In the genomic region with DNA sequence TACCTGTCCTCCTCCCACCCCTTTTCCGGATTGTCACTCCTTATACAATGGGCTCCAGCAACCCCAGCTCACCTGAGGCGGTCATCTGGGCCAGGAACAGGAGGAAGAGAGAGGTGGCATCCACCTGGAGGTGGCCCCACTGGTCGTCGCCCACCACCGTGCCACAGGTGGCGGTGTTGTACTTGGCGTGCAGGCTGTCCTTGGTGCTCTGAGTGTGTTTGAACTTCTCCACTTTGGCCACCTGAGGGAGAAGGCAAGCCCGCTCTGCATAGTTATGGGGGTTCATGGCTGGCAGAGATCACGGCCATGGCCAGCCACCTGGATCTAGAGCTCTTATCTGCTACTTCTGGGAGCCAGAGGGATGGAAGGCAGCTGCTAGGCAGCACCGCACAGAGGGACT, we compare ENCODE assay signal across 26 cellular contexts. TPM values are rescaled to one million over a fixed set of nuclear protein-coding genes. Genes with fewer than 3 reads are reported as not detected.
DNase-seq lines count a peak whose midpoint lies in the region; ATAC-seq, FAIRE-seq and TF ChIP-seq lines count a peak whose summit lies in the region.
"Had no signal": no experiment of that assay in that cellular context is flagged by ENCODE, and none has a peak within 500 bp of the region (broad histone marks: within the 10 kb centered on the region; RNA-seq: fewer than 3 reads in every experiment).

No MANE protein-coding gene starts in this region.

- H3K14ac ChIP-seq in H9 (ENCODE audit: insufficient read depth, low read length) (no peak overlapping the region), neuronal stem cell (ENCODE audit: low read length) (no peak overlapping the region)

- H4K8ac ChIP-seq in H9 (replicated peaks; ENCODE audit: insufficient read length, low read depth, low read length) (no peak overlapping the region), neuronal stem cell (ENCODE audit: low read depth, low read length) (no peak overlapping the region)

- no peak overlapping the region for H3K4me3 Mint-ChIP-seq in H9
- no peak overlapping the region for H3K4me3 Mint-ChIP-seq in stimulated activated memory B cell treated with anti-CD40 and anti-IgM and Interleukin-4, amounts not matched to agents 10 μg/mL and 1 μg/mL and 100 μg/mL, for 72 hours
- H3K4me3 Mint-ChIP-seq: activated naive CD8-positive, alpha-beta T cell; natural killer cell treated with Interleukin-12 subunit alpha and Interleukin-12 subunit beta and Interleukin-15 and Interleukin-18, amount 100 ng/mL, for 72 hours had no signal

- H3K18ac ChIP-seq in H9 (ENCODE audit: insufficient read length, low read depth, low read length) = no peak overlapping the region
- H3K18ac ChIP-seq in neuronal stem cell (ENCODE audit: low read length) = no peak overlapping the region

- no peaks in the 10 kb centered on the region for H3K79me2 ChIP-seq in H9 (ENCODE audit: insufficient read depth, low read length)
- peaks cover 7% of the 10 kb centered on the region for H3K79me2 ChIP-seq in HepG2 (ENCODE audit: insufficient read depth, low read length)

- H3K23ac ChIP-seq in H9 (ENCODE audit: insufficient read length, low read depth, low read length) (no peak overlapping the region), neuronal stem cell (ENCODE audit: low read depth, low read length, poor library complexity) (no peak overlapping the region)

- H4K20me1 ChIP-seq in H9 (ENCODE audit: control insufficient read depth, insufficient read depth, insufficient read length) (no peaks in the 10 kb centered on the region), HepG2 (ENCODE audit: insufficient read depth, low read length) (0 out of 2 replicates have a peak, but pooled peaks cover 2% of the 10 kb centered on the region)

- no peak for TF ChIP-seq RAD21 in HepG2 (CRISPR knock-in tag; IDR thresholded peaks at IDR 0.05)

- H2BK20ac ChIP-seq in H9 (ENCODE audit: low read depth, low read length, poor library complexity, severe bottlenecking) = no peak overlapping the region

- peaks cover 1% of the 10 kb centered on the region; the same call in 1 of the 2 replicates for H3K27me3 Mint-ChIP-seq in H9 (ENCODE audit: low read depth)
- no peaks in the 10 kb centered on the region for H3K27me3 Mint-ChIP-seq in stimulated activated memory B cell treated with anti-CD40 and anti-IgM and Interleukin-4, amounts not matched to agents 10 μg/mL and 1 μg/mL and 100 μg/mL, for 72 hours
- H3K27me3 Mint-ChIP-seq: activated naive CD8-positive, alpha-beta T cell; natural killer cell treated with Interleukin-12 subunit alpha and Interleukin-12 subunit beta and Interleukin-15 and Interleukin-18, amount 100 ng/mL, for 72 hours had no signal

- peak; percentile 64 for ATAC-seq in HepG2
- ATAC-seq in stimulated activated memory B cell treated with anti-CD40 and anti-IgM and Interleukin-4, amounts not matched to agents 10 μg/mL and 1 μg/mL and 100 μg/mL, for 72 hours = no peak
- no peak for ATAC-seq in HG03442 (IDR thresholded peaks at IDR 0.05; ENCODE audit: unreplicated experiment)
- ATAC-seq: activated CD4-positive, CD25-positive, alpha-beta regulatory T cell treated with anti-CD3 and anti-CD28 coated beads, Interleukin-2, amount 50 U/mL, for 24 hours; natural killer cell treated with Interleukin-12 subunit alpha and Interleukin-12 subunit beta and Interleukin-15 and Interleukin-18, amount 100 ng/mL, for 72 hours; stimulated activated naive CD8-positive, alpha-beta T cell treated with anti-CD3 and anti-CD28 coated beads, Interleukin-15, Interleukin-2, amounts not matched to agents 100 U/mL and 50 U/mL, for 24 hours; upper lobe of right lung had no signal

- no TSS peak for BruUV-seq in HepG2 (replicated peaks; lab: Mats Ljungman, UMichigan)

- CTCF ChIA-PET in HepG2 (lab: Yijun Ruan, JAX; ENCODE audit: low intra/inter-chr PET ratio, low total read pairs) = no interaction called here

- H2BK12ac ChIP-seq in H9 (ENCODE audit: insufficient read length, low read depth, low read length) (no peak overlapping the region), neuronal stem cell (ENCODE audit: low read length) (no peak overlapping the region)

- H3K79me1 ChIP-seq in H9 (ENCODE audit: insufficient read depth, low read depth, low read length, poor library complexity, severe bottlenecking) = no peaks in the 10 kb centered on the region
- H3K79me1 ChIP-seq in neuronal stem cell (ENCODE audit: low read depth, low read length) = no peaks in the 10 kb centered on the region

- in situ Hi-C loops in HepG2 (cut with HindIII; ENCODE audit: extremely low pct_ligation_motif_present, low pct_unique_long_range_greater_than_20kb) = no loop called here

- H3K9me3 Mint-ChIP-seq in H9 = peaks cover 68 to 71% of the 10 kb centered on the region in 2 experiments
- H3K9me3 Mint-ChIP-seq in stimulated activated memory B cell treated with anti-CD40 and anti-IgM and Interleukin-4, amounts not matched to agents 10 μg/mL and 1 μg/mL and 100 μg/mL, for 72 hours = no peaks in the 10 kb centered on the region
- H3K9me3 Mint-ChIP-seq: natural killer cell treated with Interleukin-12 subunit alpha and Interleukin-12 subunit beta and Interleukin-15 and Interleukin-18, amount 100 ng/mL, for 72 hours had no signal

- no CpG with 5 or more reads among the region's 10 CpGs for WGBS in H9 (ENCODE audit: extremely low coverage, insufficient read length, low lambda C conversion rate)
- 95% methylated on average over 9 of the region's 10 CpGs for WGBS in HepG2 (ENCODE audit: low lambda C conversion rate)
- no CpG with 5 or more reads among the region's 10 CpGs for WGBS in neuronal stem cell (ENCODE audit: extremely low coverage in 2 of 2, insufficient read length in 2 of 2, insufficient replicate concordance in 1 of 2), 2 donors

- H2BK15ac ChIP-seq in H9 (ENCODE audit: low read depth, low read length) (no peak overlapping the region), neuronal stem cell (ENCODE audit: low read length) (no peak overlapping the region)

- no peak overlapping the region for H3K56ac ChIP-seq in H9 (ENCODE audit: insufficient read length, low read depth, low read length)

- no peak overlapping the region for H4K91ac ChIP-seq in H9 (ENCODE audit: insufficient read length, low read depth, low read length)
- no peak overlapping the region for H4K91ac ChIP-seq in neuronal stem cell (ENCODE audit: low read depth, low read length, poor library complexity)

- H3K23me2 ChIP-seq in H9 (ENCODE audit: insufficient read length, low read depth, low read length, poor library complexity, severe bottlenecking) = no peaks in the 10 kb centered on the region

- DNase-seq in D341Med (ENCODE audit: low spot score) = peak; percentile 43
- no peak for DNase-seq in H9
- peak; percentile 27 for DNase-seq in WERI-Rb-1
- DNase-seq in HepG2 (ENCODE audit: low spot score) = peak; percentile 22
- no peak for DNase-seq in neuronal stem cell (ENCODE audit: low spot score)
- DNase-seq: COR-L47; DMS79; foreskin fibroblast; GDM1; heart left ventricle; NCI-H1436 treated with DMSO at 0.1 percent for 48 hours; NCI-H2081 treated with DMSO at 0.1 percent for 48 hours; NCI-H748 treated with DMSO at 0.1 percent for 48 hours; SK-N-SH; stimulated activated naive CD8-positive, alpha-beta T cell treated with anti-CD3 and anti-CD28 coated beads, Interleukin-15, Interleukin-2, amounts not matched to agents 100 U/mL and 50 U/mL, for 24 hours; upper lobe of right lung had no signal

- peak; percentile 38; the same call in 2 of the 3 replicates for TF ChIP-seq CTCF in H9 (conservative IDR thresholded peaks at IDR 0.05)
- TF ChIP-seq CTCF in WERI-Rb-1 (IDR thresholded peaks at IDR 0.05; ENCODE audit: low read depth, low read length) = peak; percentile 68
- TF ChIP-seq CTCF in HepG2 (CRISPR knock-in tag; IDR thresholded peaks at IDR 0.05) = peak; percentile 39

- H3T11ph ChIP-seq in H9 (ENCODE audit: low read length) = no peak overlapping the region

- peaks cover 24 to 37% (median 36%) of the 10 kb centered on the region in 3 experiments for H3K36me3 Mint-ChIP-seq in H9 (ENCODE audit: insufficient read depth in 1 of 3, low read depth in 3 of 3)
- peaks cover 40% of the 10 kb centered on the region for H3K36me3 Mint-ChIP-seq in stimulated activated memory B cell treated with anti-CD40 and anti-IgM and Interleukin-4, amounts not matched to agents 10 μg/mL and 1 μg/mL and 100 μg/mL, for 72 hours
- H3K36me3 Mint-ChIP-seq: natural killer cell treated with Interleukin-12 subunit alpha and Interleukin-12 subunit beta and Interleukin-15 and Interleukin-18, amount 100 ng/mL, for 72 hours had no signal

- no peak overlapping the region for H3K4ac ChIP-seq in H9 (ENCODE audit: low read depth, low read length)
- no peak overlapping the region for H3K4ac ChIP-seq in neuronal stem cell (ENCODE audit: low read length)

- no peak overlapping the region for H3K9ac ChIP-seq in H9 (ENCODE audit: extremely low read depth, insufficient read length, low read length)
- no peak overlapping the region for H3K9ac ChIP-seq in HepG2 (ENCODE audit: insufficient read depth, low read depth, low read length)
- no peak overlapping the region for H3K9ac ChIP-seq in neuronal stem cell (ENCODE audit: low read depth, low read length, poor library complexity)
- H3K9ac ChIP-seq: SK-N-SH had no signal

- H2BK5ac ChIP-seq in H9 (ENCODE audit: insufficient read length, low read length) (no peak overlapping the region), neuronal stem cell (ENCODE audit: low read length) (no peak overlapping the region)

- H3K36me3 ChIP-seq in WERI-Rb-1 (no peaks in the 10 kb centered on the region), HepG2 (replicated peaks in 1 of 2; ENCODE audit: control insufficient read depth in 1 of 2, insufficient read depth in 2 of 2, low read length in 2 of 2) (peaks cover 7 to 55% of the 10 kb centered on the region in 2 experiments; a peak in 3 of 5 replicates), neuronal stem cell (replicated peaks in 1 of 2; ENCODE audit: control insufficient read depth in 2 of 2, insufficient read depth in 2 of 2, low read length in 2 of 2) (peaks cover 0 to 6% of the 10 kb centered on the region in 2 donors)
- H3K36me3 ChIP-seq: upper lobe of right lung had no signal

- H2AK5ac ChIP-seq in H9 (ENCODE audit: insufficient read length, low read length) (no peak overlapping the region), neuronal stem cell (ENCODE audit: low read depth, low read length) (no peak overlapping the region)

- no peak overlapping the region for H2AFZ ChIP-seq in H9 (ENCODE audit: low read length)
- no peak overlapping the region for H2AFZ ChIP-seq in HepG2 (ENCODE audit: low read length)
- H2AFZ ChIP-seq in neuronal stem cell (ENCODE audit: low read length) = no peak overlapping the region

- FAIRE-seq in HepG2 (lab: Jason Lieb, UNC) = no peak
- FAIRE-seq: endometrium had no signal

- H3K27me3 ChIP-seq in H9 (ENCODE audit: insufficient read depth, low read length) (no peaks in the 10 kb centered on the region), WERI-Rb-1 (ENCODE audit: insufficient read depth, low read depth, severe bottlenecking) (peaks cover 23% of the 10 kb centered on the region), HepG2 (ENCODE audit: control insufficient read depth in 1 of 2, insufficient read depth in 2 of 2, low read length in 2 of 2) (no peaks in the 10 kb centered on the region), neuronal stem cell (ENCODE audit: control insufficient read depth in 3 of 3, insufficient read depth in 3 of 3, low read depth in 1 of 3, low read length in 3 of 3) (no peaks in the 10 kb centered on the region)
- H3K27me3 ChIP-seq: esophagus muscularis mucosa, upper lobe of right lung had no signal

- no peak overlapping the region for H4K5ac ChIP-seq in H9 (ENCODE audit: insufficient read length, low read depth, low read length)

- intact Hi-C loops in HepG2 (cut with micrococcal nuclease; ENCODE audit: unreplicated experiment) = no loop called here

- H3K4me1 ChIP-seq in H9 (ENCODE audit: insufficient read depth, low read length) (no peaks in the 10 kb centered on the region), HepG2 (ENCODE audit: insufficient read depth, low read length) (no peaks in the 10 kb centered on the region), neuronal stem cell (ENCODE audit: control insufficient read depth in 2 of 2, insufficient read depth in 1 of 2, low read depth in 1 of 2, low read length in 2 of 2) (no peaks in the 10 kb centered on the region)
- H3K4me1 ChIP-seq: esophagus muscularis mucosa, heart left ventricle, upper lobe of right lung had no signal

- TF ChIP-seq EP300 in HepG2 (IDR thresholded peaks at IDR 0.05; ENCODE audit: low read depth in 2 of 2, low read length in 2 of 2) = no peak
- TF ChIP-seq EP300 in HepG2 (CRISPR knock-in tag; IDR thresholded peaks at IDR 0.05; ENCODE audit: borderline replicate concordance) = no peak

- H3K4me3 ChIP-seq in WERI-Rb-1 (ENCODE audit: low read depth, low read length) (no peak overlapping the region), HepG2 (replicated peaks in 1 of 3; ENCODE audit: insufficient read depth in 1 of 3, low read depth in 2 of 3, low read length in 3 of 3) (no peak overlapping the region), neuronal stem cell (ENCODE audit: low read length in 2 of 2) (no peak overlapping the region)
- H3K4me3 ChIP-seq: esophagus muscularis mucosa, heart left ventricle, smooth muscle cell, upper lobe of right lung had no signal

- peaks cover 18% of the 10 kb centered on the region for H3K9me3 ChIP-seq in H9 (ENCODE audit: control insufficient read depth, low read depth, low read length)
- H3K9me3 ChIP-seq in WERI-Rb-1 (ENCODE audit: severe bottlenecking) = peaks cover 4% of the 10 kb centered on the region
- H3K9me3 ChIP-seq in HepG2 (ENCODE audit: low read length) = no peaks in the 10 kb centered on the region
- H3K9me3 ChIP-seq in neuronal stem cell (replicated peaks in 1 of 2; ENCODE audit: control insufficient read depth in 2 of 2, insufficient read depth in 1 of 2, low read depth in 1 of 2, low read length in 2 of 2) = no peaks in the 10 kb centered on the region
- H3K9me3 ChIP-seq: esophagus muscularis mucosa, heart left ventricle, SK-N-SH, upper lobe of right lung had no signal

- POLR2A ChIA-PET in HepG2 (lab: Yijun Ruan, JAX) = no interaction called here

- H3K4me2 ChIP-seq in H9 (ENCODE audit: insufficient read depth, insufficient read length, low read length) (no peak overlapping the region), HepG2 (ENCODE audit: low read depth, low read length) (no peak overlapping the region), neuronal stem cell (ENCODE audit: insufficient read depth, low read length, poor library complexity, severe bottlenecking) (no peak overlapping the region)
- H3K4me2 ChIP-seq: SK-N-SH, smooth muscle cell had no signal

- H3K27ac Mint-ChIP-seq in H9 = peak overlapping the region in 1 of 3 experiments; percentile 76; a peak in 2 of 7 replicates
- H3K27ac Mint-ChIP-seq in stimulated activated memory B cell treated with anti-CD40 and anti-IgM and Interleukin-4, amounts not matched to agents 10 μg/mL and 1 μg/mL and 100 μg/mL, for 72 hours = no peak overlapping the region
- H3K27ac Mint-ChIP-seq: activated naive CD8-positive, alpha-beta T cell; natural killer cell treated with Interleukin-12 subunit alpha and Interleukin-12 subunit beta and Interleukin-15 and Interleukin-18, amount 100 ng/mL, for 72 hours had no signal

- TF ChIP-seq POLR2A in HepG2 (IDR thresholded peaks at IDR 0.05; ENCODE audit: insufficient read depth in 1 of 2, low read depth in 2 of 2, low read length in 2 of 2) = no peak

- H2BK120ac ChIP-seq in H9 (ENCODE audit: low read depth, low read length, poor library complexity, severe bottlenecking) = no peak overlapping the region
- H2BK120ac ChIP-seq in neuronal stem cell (ENCODE audit: low read depth, low read length) = no peak overlapping the region

- no peaks in the 10 kb centered on the region for H3K4me1 Mint-ChIP-seq in H9
- no peaks in the 10 kb centered on the region for H3K4me1 Mint-ChIP-seq in stimulated activated memory B cell treated with anti-CD40 and anti-IgM and Interleukin-4, amounts not matched to agents 10 μg/mL and 1 μg/mL and 100 μg/mL, for 72 hours

- H3K27ac ChIP-seq in H9 (ENCODE audit: insufficient read length, low read depth, low read length) (no peak overlapping the region), WERI-Rb-1 (no peak overlapping the region), HepG2 (ENCODE audit: extremely low read length, insufficient read depth, low read length) (no peak overlapping the region), neuronal stem cell (replicated peaks; ENCODE audit: low read length) (no peak overlapping the region)
- H3K27ac ChIP-seq: C4-2B, esophagus muscularis mucosa, heart left ventricle, HL-60, upper lobe of right lung had no signal

RNA-seq across cellular contexts. Expression of gene PHKA2, which starts 32.9 kb away (rescaled TPM):
- total RNA-seq in H9 (2021) (22.0 and 24.2 TPM in 2 replicates), HepG2 (2016; rRNA removed; fragmentation: Illumina TruSeq; extraction: Trizol) (15.4 and 20.5 TPM in 2 replicates)
- 3.6 and 3.8 TPM in 2 replicates for total RNA-seq in HepG2 (2016; cell fraction: cytosol; rRNA removed; fragmentation: Illumina TruSeq; extraction: Trizol; ENCODE audit: low read depth)
- 15.1 and 20.1 TPM in 2 replicates for total RNA-seq in HepG2 (2016; cell fraction: insoluble cytoplasmic fraction; rRNA removed; fragmentation: Illumina TruSeq; extraction: Trizol)
- 5.7 and 6.3 TPM in 2 replicates for total RNA-seq in HepG2 (2016; cell fraction: membrane; rRNA removed; fragmentation: Illumina TruSeq; extraction: Trizol)
- total RNA-seq in HepG2 (2016; cell fraction: nucleus; rRNA removed; fragmentation: Illumina TruSeq; extraction: Trizol) = 38.1 and 39.0 TPM in 2 replicates
- polyA plus RNA-seq in HepG2 (2011; rRNA removed) = 273 and 366 TPM in 2 replicates
- polyA plus RNA-seq in HepG2 (2011; cell fraction: cytosol; rRNA removed) = 63.5 and 79.6 TPM in 2 replicates
- 2,242 and 2,679 TPM in 2 replicates for polyA plus RNA-seq in HepG2 (2011; cell fraction: nucleus; rRNA removed)
- 163 and 167 TPM in 2 replicates for polyA plus RNA-seq in HepG2 (2012)
- 1.6 and 1.7 TPM in 2 replicates for polyA plus RNA-seq in HepG2 (2016; cell fraction: cytosol; fragmentation: Illumina TruSeq; extraction: Trizol; ENCODE audit: low read depth)
- polyA plus RNA-seq in HepG2 (2016; cell fraction: insoluble cytoplasmic fraction; fragmentation: Illumina TruSeq; extraction: Trizol; ENCODE audit: low read depth) = 15.4 and 16.9 TPM in 2 replicates
- polyA plus RNA-seq in HepG2 (2016; cell fraction: membrane; fragmentation: Illumina TruSeq; extraction: Trizol; ENCODE audit: low read depth) = 3.7 and 4.0 TPM in 2 replicates
- polyA plus RNA-seq in HepG2 (2016; cell fraction: nucleus; fragmentation: Illumina TruSeq; extraction: Trizol; ENCODE audit: insufficient read depth, low read depth) = 129 and 139 TPM in 2 replicates
- polyA minus RNA-seq in HepG2 (2011; rRNA and poly(A)+ RNA removed; ENCODE audit: low replicate concordance) = 50.1 and 194 TPM in 2 replicates
- polyA minus RNA-seq in HepG2 (2011; cell fraction: cytosol; rRNA and poly(A)+ RNA removed) = 45.9 and 57.7 TPM in 2 replicates
- polyA minus RNA-seq in HepG2 (2011; cell fraction: nucleus; rRNA and poly(A)+ RNA removed) = 560 and 596 TPM in 2 replicates
- 12.2 TPM for polyA plus RNA-seq in neuronal stem cell (2013, experiment 1 of 2)
- 11.6 TPM for polyA plus RNA-seq in neuronal stem cell (2013, experiment 2 of 2)

Comparison
In these comparisons a context has a peak if more than half of its experiments do, and no peak if none do; other contexts are left out.
1. DNase-seq: peak in D341Med (single experiment), WERI-Rb-1 (single experiment) and HepG2 (single experiment); none in H9 (single experiment) and neuronal stem cell (single experiment).
2. Peak in every context shown above with its lines, with median percentiles within 50 percentile points of each other: CTCF ChIP-seq.